Comparison of ENCODE assay signal across 1 cellular context in genomic region chr16:30445149-30445407, GRCh38.
A peak's percentile ranks its signal among the peaks of the same experiment; 100 is the strongest.
TF ChIP-seq lines count a peak whose summit lies in the region.

No MANE protein-coding gene starts in this region.

TF ChIP-seq in K562, 482 proteins besides CTCF, POLR2A, EP300 and RAD21 (continued from another document and continues in another):
- TF ChIP-seq ELK1 (CRISPR knock-in tag; IDR thresholded peaks at IDR 0.05), result no peak
- no peak for TF ChIP-seq MED1 (CRISPR knock-in tag; IDR thresholded peaks at IDR 0.05; ENCODE audit: borderline replicate concordance)
- TF ChIP-seq HNRNPLL (IDR thresholded peaks at IDR 0.05; ENCODE audit: low read depth, low read length, poor library complexity, severe bottlenecking), result no peak
- TF ChIP-seq ARID4B (CRISPR knock-in tag; IDR thresholded peaks at IDR 0.05), result no peak
- TF ChIP-seq HDAC6 (IDR thresholded peaks at IDR 0.05; ENCODE audit: low read depth, low read length), result no peak
- TF ChIP-seq MTA2 (IDR thresholded peaks at IDR 0.05; ENCODE audit: low read depth), result no peak
- TF ChIP-seq ZNF583 (CRISPR knock-in tag; IDR thresholded peaks at IDR 0.05), result no peak
- TF ChIP-seq VEZF1 (CRISPR knock-in tag; IDR thresholded peaks at IDR 0.05), result no peak
- TF ChIP-seq ETV5 (CRISPR knock-in tag; IDR thresholded peaks at IDR 0.05; ENCODE audit: low read depth), result 0 out of 2 replicates have a peak, but pooled peaks have one; percentile 2
- 0 out of 2 replicates have a peak, but pooled peaks have one; percentile 30 for TF ChIP-seq NR1H2 (CRISPR knock-in tag; IDR thresholded peaks at IDR 0.05)
- TF ChIP-seq ZNF41 (CRISPR knock-in tag; conservative IDR thresholded peaks at IDR 0.05), result no peak
- TF ChIP-seq ELK3 (CRISPR knock-in tag; IDR thresholded peaks at IDR 0.05), result no peak
- no peak for TF ChIP-seq TSHZ1 (CRISPR knock-in tag; IDR thresholded peaks at IDR 0.05)
- no peak for TF ChIP-seq BRF2 (IDR thresholded peaks at IDR 0.05; ENCODE audit: borderline replicate concordance, insufficient read depth, insufficient read length)
- TF ChIP-seq ZNF740 (CRISPR knock-in tag; IDR thresholded peaks at IDR 0.05), result 0 out of 2 replicates have a peak, but pooled peaks have one; percentile 9
- no peak for TF ChIP-seq ZNF740 (tag; IDR thresholded peaks at IDR 0.05)
- TF ChIP-seq MCM7 (IDR thresholded peaks at IDR 0.05), result no peak
- no peak for TF ChIP-seq ZNF124 (CRISPR knock-in tag; IDR thresholded peaks at IDR 0.05)
- no peak for TF ChIP-seq ZNF436 (CRISPR knock-in tag; IDR thresholded peaks at IDR 0.05)
- TF ChIP-seq HDGF (IDR thresholded peaks at IDR 0.05), result peak; percentile 81; the same call in 1 of the 2 replicates
- no peak for TF ChIP-seq LCOR (CRISPR knock-in tag; IDR thresholded peaks at IDR 0.05)
- no peak for TF ChIP-seq XRCC5 (IDR thresholded peaks at IDR 0.05; ENCODE audit: low read depth, low read length)
- no peak for TF ChIP-seq ZNF639 (CRISPR knock-in tag; conservative IDR thresholded peaks at IDR 0.05 in 1 of 2, IDR thresholded peaks at IDR 0.05 in 1 of 2)
- TF ChIP-seq SAP30 (IDR thresholded peaks at IDR 0.05; ENCODE audit: borderline replicate concordance, insufficient read depth, low read depth, low read length, poor library complexity, severe bottlenecking), result no peak
- no peak for TF ChIP-seq RFX7 (CRISPR knock-in tag; IDR thresholded peaks at IDR 0.05)
- TF ChIP-seq ZNF174 (CRISPR knock-in tag; IDR thresholded peaks at IDR 0.05), result no peak
- TF ChIP-seq ZNF197 (CRISPR knock-in tag; IDR thresholded peaks at IDR 0.05; ENCODE audit: low read depth), result no peak
- no peak for TF ChIP-seq RCOR1 (IDR thresholded peaks at IDR 0.05; ENCODE audit: borderline replicate concordance in 1 of 2, low read depth in 2 of 2, low read length in 2 of 2)
- no peak for TF ChIP-seq ZNF217 (CRISPR knock-in tag; IDR thresholded peaks at IDR 0.05)
- TF ChIP-seq ZNF3 (CRISPR knock-in tag; IDR thresholded peaks at IDR 0.05), result no peak
- peak; percentile 12; the same call in 1 of the 2 replicates for TF ChIP-seq ZBTB40 (IDR thresholded peaks at IDR 0.05)
- TF ChIP-seq ZBTB40 (CRISPR knock-in tag; IDR thresholded peaks at IDR 0.05), result no peak
- no peak for TF ChIP-seq JUNB (CRISPR knock-in tag; conservative IDR thresholded peaks at IDR 0.05)
